9 cellular contexts compared by ENCODE assay signal in the genomic region with DNA sequence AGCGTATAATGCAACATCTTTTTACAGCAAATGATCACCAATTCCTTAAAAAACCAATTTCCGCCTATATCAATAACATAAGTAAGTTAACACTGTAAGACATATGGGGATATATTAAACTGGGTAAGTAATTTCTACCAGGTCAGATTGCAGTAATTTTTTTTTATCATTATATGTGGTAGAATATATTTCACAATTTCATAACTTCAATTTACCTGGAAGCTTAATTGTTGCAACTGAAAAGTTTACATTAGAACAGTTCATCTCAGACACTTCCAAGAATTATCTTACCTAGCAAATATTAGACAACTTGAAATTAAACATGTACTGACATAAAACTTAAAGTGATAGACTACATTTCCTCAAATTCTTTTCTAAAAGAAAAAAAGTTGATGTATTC. TPM values are rescaled to one million over a fixed set of nuclear protein-coding genes. Genes with fewer than 3 reads are reported as not detected.
A peak's percentile ranks its signal among the peaks of the same experiment; 100 is the strongest.
DNase-seq lines count a peak whose midpoint lies in the region; ATAC-seq and TF ChIP-seq lines count a peak whose summit lies in the region.
"Had no signal": no experiment of that assay in that cellular context is flagged by ENCODE, and none has a peak within 500 bp of the region (broad histone marks: within the 10 kb centered on the region; RNA-seq: fewer than 3 reads in every experiment).

No MANE protein-coding gene starts in this region.

- TF ChIP-seq POLR2A in esophagus squamous epithelium (IDR thresholded peaks at IDR 0.05), result no peak
- no peak for TF ChIP-seq POLR2A in testis (IDR thresholded peaks at IDR 0.05)

- H3K27ac ChIP-seq in smooth muscle cell (ENCODE audit: low read depth) (no peak overlapping the region), esophagus squamous epithelium (no peak overlapping the region), testis (no peak overlapping the region)

- H3K4me1 Mint-ChIP-seq in activated CD4-positive, alpha-beta memory T cell treated with anti-CD3 and anti-CD28 coated beads for 36 hours (ENCODE audit: low read depth), result peaks cover 68% of the 10 kb centered on the region
- peaks cover 66% of the 10 kb centered on the region for H3K4me1 Mint-ChIP-seq in activated CD4-positive, alpha-beta memory T cell treated with anti-CD3 and anti-CD28 coated beads, Interleukin-2, amount 10 ng/mL, durations not matched to agents 7 days and 5 days
- H3K4me1 Mint-ChIP-seq in WTC11, result peaks cover 54% of the 10 kb centered on the region

- H3K4me3 ChIP-seq in foreskin fibroblast (ENCODE audit: low read depth in 1 of 2, low read length in 2 of 2) (peak overlapping the region; percentile 60 to 82), smooth muscle cell (peak overlapping the region; percentile 68), esophagus squamous epithelium (peak overlapping the region in 2 of 4 donors; percentile 8 to 37), testis (no peak overlapping the region)

- H3K36me3 ChIP-seq in smooth muscle cell (ENCODE audit: low read depth) (no peaks in the 10 kb centered on the region), esophagus squamous epithelium (peaks cover 0 to 6% (median 0%) of the 10 kb centered on the region in 3 donors), testis (ENCODE audit: low read depth, missing control alignments) (no peaks in the 10 kb centered on the region)

- intact Hi-C loops in activated CD4-positive, alpha-beta memory T cell treated with anti-CD3 and anti-CD28 coated beads for 36 hours (cut with micrococcal nuclease), result no loop called here
- intact Hi-C loops in esophagus squamous epithelium (cut with DNase I) (no loop called here), testis (cut with DNase I; ENCODE audit: low total_unique reads) (no loop called here)

- H3K9me3 Mint-ChIP-seq in activated CD4-positive, alpha-beta memory T cell treated with anti-CD3 and anti-CD28 coated beads for 36 hours, result no peaks in the 10 kb centered on the region
- no peaks in the 10 kb centered on the region for H3K9me3 Mint-ChIP-seq in activated CD4-positive, alpha-beta memory T cell treated with anti-CD3 and anti-CD28 coated beads, Interleukin-2, amount 10 ng/mL, durations not matched to agents 7 days and 5 days
- H3K9me3 Mint-ChIP-seq in WTC11, result no peaks in the 10 kb centered on the region

- peak overlapping the region; percentile 23 for H3K9ac ChIP-seq in smooth muscle cell (ENCODE audit: low read depth)

- DNase-seq in activated CD4-positive, alpha-beta memory T cell treated with anti-CD3 and anti-CD28 coated beads for 36 hours, result no peak
- DNase-seq in activated CD4-positive, alpha-beta memory T cell treated with anti-CD3 and anti-CD28 coated beads, Interleukin-2, amount 10 ng/mL, durations not matched to agents 7 days and 5 days, result no peak
- DNase-seq in WTC11 (ENCODE audit: low spot score), result no peak
- DNase-seq in foreskin fibroblast, result no peak
- no peak for DNase-seq in smooth muscle cell (lab: John Stamatoyannopoulos, UW; ENCODE audit: unreplicated experiment)
- DNase-seq in esophagus squamous epithelium (lab: John Stamatoyannopoulos, UW), result no peak
- DNase-seq in testis, result no peak
- DNase-seq in stimulated activated CD4-positive, alpha-beta T cell treated with anti-CD3 and anti-CD28 coated beads, Interleukin-4, amount 100 ng/mL, for 24 hours, result no peak
- DNase-seq: NCI-H1436 treated with DMSO at 0.1 percent for 48 hours had no signal

- H3K27me3 ChIP-seq in smooth muscle cell (ENCODE audit: low read depth), result no peaks in the 10 kb centered on the region
- no peaks in the 10 kb centered on the region for H3K27me3 ChIP-seq in esophagus squamous epithelium
- H3K27me3 ChIP-seq in testis, result no peaks in the 10 kb centered on the region

- H3K79me2 ChIP-seq in smooth muscle cell (ENCODE audit: low read depth), result peaks cover 63% of the 10 kb centered on the region

- no peaks in the 10 kb centered on the region for H3F3A ChIP-seq in smooth muscle cell (ENCODE audit: low read depth)

- 73% methylated on average over 2 of the region's 2 CpGs for WGBS in smooth muscle cell (ENCODE audit: low lambda C conversion rate)
- 64 to 90% methylated on average over 2 of the region's 2 CpGs for WGBS in esophagus squamous epithelium, 2 donors
- WGBS in testis, 2 donors, result 93 to 95% methylated on average over 2 of the region's 2 CpGs

- no peaks in the 10 kb centered on the region for H3K27me3 Mint-ChIP-seq in activated CD4-positive, alpha-beta memory T cell treated with anti-CD3 and anti-CD28 coated beads for 36 hours
- no peaks in the 10 kb centered on the region for H3K27me3 Mint-ChIP-seq in activated CD4-positive, alpha-beta memory T cell treated with anti-CD3 and anti-CD28 coated beads, Interleukin-2, amount 10 ng/mL, durations not matched to agents 7 days and 5 days
- no peaks in the 10 kb centered on the region for H3K27me3 Mint-ChIP-seq in WTC11 (ENCODE audit: low read depth)

- peaks cover 9% of the 10 kb centered on the region for H3K36me3 Mint-ChIP-seq in activated CD4-positive, alpha-beta memory T cell treated with anti-CD3 and anti-CD28 coated beads for 36 hours
- peaks cover 18% of the 10 kb centered on the region for H3K36me3 Mint-ChIP-seq in activated CD4-positive, alpha-beta memory T cell treated with anti-CD3 and anti-CD28 coated beads, Interleukin-2, amount 10 ng/mL, durations not matched to agents 7 days and 5 days (ENCODE audit: low read depth)
- no peaks in the 10 kb centered on the region for H3K36me3 Mint-ChIP-seq in WTC11

- TF ChIP-seq CTCF in WTC11 (IDR thresholded peaks at IDR 0.05) (no peak), foreskin fibroblast (IDR thresholded peaks at IDR 0.05; ENCODE audit: low read depth, low read length) (no peak), smooth muscle cell (IDR thresholded peaks at IDR 0.05; ENCODE audit: borderline replicate concordance, insufficient read depth, poor library complexity, severe bottlenecking) (no peak), esophagus squamous epithelium (IDR thresholded peaks at IDR 0.05) (no peak), testis (IDR thresholded peaks at IDR 0.05) (no peak)

- H3K9me3 ChIP-seq in smooth muscle cell (replicated peaks; ENCODE audit: low read depth) (no peaks in the 10 kb centered on the region), esophagus squamous epithelium (no peaks in the 10 kb centered on the region), testis (no peaks in the 10 kb centered on the region)

- no peak overlapping the region for H3K27ac Mint-ChIP-seq in activated CD4-positive, alpha-beta memory T cell treated with anti-CD3 and anti-CD28 coated beads for 36 hours
- H3K27ac Mint-ChIP-seq in activated CD4-positive, alpha-beta memory T cell treated with anti-CD3 and anti-CD28 coated beads, Interleukin-2, amount 10 ng/mL, durations not matched to agents 7 days and 5 days, result no peak overlapping the region
- no peak overlapping the region for H3K27ac Mint-ChIP-seq in WTC11

- ATAC-seq in WTC11, result no peak

- H3K4me1 ChIP-seq in smooth muscle cell (ENCODE audit: low read depth) (peaks cover 31% of the 10 kb centered on the region), esophagus squamous epithelium (peaks cover 11 to 70% (median 28%) of the 10 kb centered on the region in 3 donors), testis (peaks cover 9% of the 10 kb centered on the region)

- peak overlapping the region; percentile 24 for H3K4me3 Mint-ChIP-seq in activated CD4-positive, alpha-beta memory T cell treated with anti-CD3 and anti-CD28 coated beads for 36 hours
- H3K4me3 Mint-ChIP-seq in activated CD4-positive, alpha-beta memory T cell treated with anti-CD3 and anti-CD28 coated beads, Interleukin-2, amount 10 ng/mL, durations not matched to agents 7 days and 5 days, result no peak overlapping the region
- peak overlapping the region; percentile 97 for H3K4me3 Mint-ChIP-seq in WTC11

- H4K20me1 ChIP-seq in smooth muscle cell (ENCODE audit: low read depth), result peaks cover 51% of the 10 kb centered on the region

- CTCF ChIA-PET in activated CD4-positive, alpha-beta memory T cell treated with anti-CD3 and anti-CD28 coated beads for 36 hours (lab: Charles Lee), result no interaction called here
- CTCF ChIA-PET in activated CD4-positive, alpha-beta memory T cell treated with anti-CD3 and anti-CD28 coated beads, Interleukin-2, amount 10 ng/mL, durations not matched to agents 7 days and 5 days (lab: Charles Lee), result interaction anchor here (0.9 kb wide), 1 partner anchor 9 kb away, joined by 4 read pairs; no protein-coding TSS in a partner anchor
- CTCF ChIA-PET in WTC11 (lab: Charles Lee), result no interaction called here

- peak overlapping the region; percentile 92 for H3K4me2 ChIP-seq in smooth muscle cell

- POLR2A ChIA-PET in activated CD4-positive, alpha-beta memory T cell treated with anti-CD3 and anti-CD28 coated beads for 36 hours (lab: Charles Lee), result no interaction called here
- POLR2A ChIA-PET in activated CD4-positive, alpha-beta memory T cell treated with anti-CD3 and anti-CD28 coated beads, Interleukin-2, amount 10 ng/mL, durations not matched to agents 7 days and 5 days (lab: Charles Lee), result no interaction called here
- POLR2A ChIA-PET in WTC11 (lab: Charles Lee), result no interaction called here

- H2AFZ ChIP-seq in smooth muscle cell (ENCODE audit: low read depth), result no peak overlapping the region

RNA-seq across cellular contexts. Expression of a gene that starts 2.8 kb away (rescaled TPM):
- total RNA-seq in activated CD4-positive, alpha-beta memory T cell treated with anti-CD3 and anti-CD28 coated beads for 36 hours, result 1 to 10 TPM; 5.7 to 5.8 TPM
- 1 to 10 TPM; 7.1 to 7.2 TPM for total RNA-seq in activated CD4-positive, alpha-beta memory T cell treated with anti-CD3 and anti-CD28 coated beads, Interleukin-2, amount 10 ng/mL, durations not matched to agents 7 days and 5 days
- total RNA-seq in WTC11 (2021) (5.5 to 6.0 TPM (median 5.7 TPM) in 3 replicates), smooth muscle cell (18.5 and 24.2 TPM in 2 replicates), esophagus squamous epithelium (1 to 10 TPM; 3.8 to 8.0 (median 6.4) TPM), testis (10 to 100 TPM; 14.3 to 14.6 TPM)
- polyA plus RNA-seq in smooth muscle cell (2.5 and 3.7 TPM in 2 replicates), testis (ENCODE audit: insufficient read depth, low read depth, low replicate concordance) (4.9 TPM)

RNA-seq across cellular contexts. Expression of a gene that starts 51.9 kb away (rescaled TPM):
- 10 to 100 TPM; 46.4 to 48.8 TPM for total RNA-seq in activated CD4-positive, alpha-beta memory T cell treated with anti-CD3 and anti-CD28 coated beads for 36 hours
- 10 to 100 TPM; 73.0 to 75.7 TPM for total RNA-seq in activated CD4-positive, alpha-beta memory T cell treated with anti-CD3 and anti-CD28 coated beads, Interleukin-2, amount 10 ng/mL, durations not matched to agents 7 days and 5 days
- total RNA-seq in WTC11 (2021) (39.0 to 44.5 TPM (median 40.5 TPM) in 3 replicates), smooth muscle cell (8.8 and 13.0 TPM in 2 replicates), esophagus squamous epithelium (10 to 100 TPM in 3 of 4 donors, 1 to 10 TPM in 1; 6.0 to 21.8 (median 13.9) TPM), testis (10 to 100 TPM; 10.6 to 13.4 TPM)
- polyA plus RNA-seq in smooth muscle cell (1.7 and 3.2 TPM in 2 replicates), testis (ENCODE audit: insufficient read depth, low read depth, low replicate concordance) (1.6 TPM)

Comparison
In these comparisons a context has a peak if more than half of its experiments do, and no peak if none do; other contexts are left out.
1. H3K4me3 ChIP-seq: peak in foreskin fibroblast (2 of 2) and smooth muscle cell (single experiment); none in testis (0 of 2).